Comparison of ENCODE assay signal across 3 cellular contexts in the genomic region with DNA sequence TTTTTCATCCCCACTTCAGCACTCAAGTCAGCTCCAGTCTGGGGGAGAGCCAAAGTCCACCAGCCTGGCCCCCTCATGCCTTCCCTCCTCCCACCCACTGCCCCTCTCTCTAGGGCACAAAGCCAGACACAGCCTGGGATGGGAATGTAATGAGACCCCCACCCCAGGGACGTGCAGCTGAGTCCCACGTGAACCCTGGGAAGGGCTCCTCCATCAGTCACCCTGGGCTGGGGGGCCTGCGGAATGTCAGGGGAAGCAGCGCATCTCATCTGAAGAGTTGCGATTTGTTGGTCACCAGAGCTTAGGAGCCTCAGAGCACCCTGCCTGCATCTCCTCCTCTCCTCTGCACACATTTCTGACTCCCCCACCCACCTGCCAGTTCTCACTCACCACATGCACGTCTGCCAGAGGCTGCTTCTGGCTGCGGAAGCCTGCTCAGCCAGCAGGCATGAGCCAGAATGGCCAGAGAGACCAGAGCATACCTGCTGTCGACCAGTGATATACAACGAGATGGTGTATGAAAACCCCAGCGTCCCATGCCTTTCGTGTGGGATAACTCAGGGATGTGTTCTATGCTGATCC.
TF ChIP-seq lines count a peak whose summit lies in the region.

No MANE protein-coding gene starts in this region.

TF ChIP-seq in HepG2, 621 proteins besides CTCF, POLR2A, EP300 and RAD21:
- TF ChIP-seq NRL (CRISPR knock-in tag; IDR thresholded peaks at IDR 0.05; ENCODE audit: borderline replicate concordance) (0 out of 2 replicates have a peak, but pooled peaks have one; percentile 76), HDAC1 (CRISPR knock-in tag; IDR thresholded peaks at IDR 0.05) (no peak), HES4 (CRISPR knock-in tag; IDR thresholded peaks at IDR 0.05; ENCODE audit: borderline replicate concordance) (peak; percentile 46; the same call in 1 of the 2 replicates), ZNF446 (CRISPR knock-in tag; IDR thresholded peaks at IDR 0.05) (no peak)
- TF ChIP-seq, protein P1, sequence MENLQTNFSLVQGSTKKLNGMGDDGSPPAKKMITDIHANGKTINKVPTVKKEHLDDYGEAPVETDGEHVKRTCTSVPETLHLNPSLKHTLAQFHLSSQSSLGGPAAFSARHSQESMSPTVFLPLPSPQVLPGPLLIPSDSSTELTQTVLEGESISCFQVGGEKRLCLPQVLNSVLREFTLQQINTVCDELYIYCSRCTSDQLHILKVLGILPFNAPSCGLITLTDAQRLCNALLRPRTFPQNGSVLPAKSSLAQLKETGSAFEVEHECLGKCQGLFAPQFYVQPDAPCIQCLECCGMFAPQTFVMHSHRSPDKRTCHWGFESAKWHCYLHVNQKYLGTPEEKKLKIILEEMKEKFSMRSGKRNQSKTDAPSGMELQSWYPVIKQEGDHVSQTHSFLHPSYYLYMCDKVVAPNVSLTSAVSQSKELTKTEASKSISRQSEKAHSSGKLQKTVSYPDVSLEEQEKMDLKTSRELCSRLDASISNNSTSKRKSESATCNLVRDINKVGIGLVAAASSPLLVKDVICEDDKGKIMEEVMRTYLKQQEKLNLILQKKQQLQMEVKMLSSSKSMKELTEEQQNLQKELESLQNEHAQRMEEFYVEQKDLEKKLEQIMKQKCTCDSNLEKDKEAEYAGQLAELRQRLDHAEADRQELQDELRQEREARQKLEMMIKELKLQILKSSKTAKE (CRISPR knock-in tag; IDR thresholded peaks at IDR 0.05; ENCODE audit: borderline replicate concordance): peak; percentile 11; the same call in 1 of the 2 replicates
- TF ChIP-seq, protein P2, sequence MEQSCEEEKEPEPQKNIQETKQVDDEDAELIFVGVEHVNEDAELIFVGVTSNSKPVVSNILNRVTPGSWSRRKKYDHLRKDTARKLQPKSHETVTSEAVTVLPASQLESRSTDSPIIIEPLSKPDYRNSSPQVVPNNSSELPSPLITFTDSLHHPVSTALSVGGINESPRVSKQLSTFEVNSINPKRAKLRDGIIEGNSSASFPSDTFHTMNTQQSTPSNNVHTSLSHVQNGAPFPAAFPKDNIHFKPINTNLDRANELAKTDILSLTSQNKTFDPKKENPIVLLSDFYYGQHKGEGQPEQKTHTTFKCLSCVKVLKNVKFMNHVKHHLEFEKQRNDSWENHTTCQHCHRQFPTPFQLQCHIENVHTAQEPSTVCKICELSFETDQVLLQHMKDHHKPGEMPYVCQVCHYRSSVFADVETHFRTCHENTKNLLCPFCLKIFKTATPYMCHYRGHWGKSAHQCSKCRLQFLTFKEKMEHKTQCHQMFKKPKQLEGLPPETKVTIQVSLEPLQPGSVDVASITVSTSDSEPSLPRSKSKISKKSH (CRISPR knock-in tag; IDR thresholded peaks at IDR 0.05; ENCODE audit: borderline replicate concordance): 0 out of 2 replicates have a peak, but pooled peaks have one; percentile 54

TF ChIP-seq in HCT116, 20 proteins besides CTCF, POLR2A, EP300 and RAD21:
- TF ChIP-seq CBX3 (IDR thresholded peaks at IDR 0.05; ENCODE audit: low read depth) (no peak), JUND (IDR thresholded peaks at IDR 0.05) (no peak)
- TF ChIP-seq, protein P3, sequence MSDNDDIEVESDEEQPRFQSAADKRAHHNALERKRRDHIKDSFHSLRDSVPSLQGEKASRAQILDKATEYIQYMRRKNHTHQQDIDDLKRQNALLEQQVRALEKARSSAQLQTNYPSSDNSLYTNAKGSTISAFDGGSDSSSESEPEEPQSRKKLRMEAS (IDR thresholded peaks at IDR 0.05): no peak
- TF ChIP-seq, protein P4, sequence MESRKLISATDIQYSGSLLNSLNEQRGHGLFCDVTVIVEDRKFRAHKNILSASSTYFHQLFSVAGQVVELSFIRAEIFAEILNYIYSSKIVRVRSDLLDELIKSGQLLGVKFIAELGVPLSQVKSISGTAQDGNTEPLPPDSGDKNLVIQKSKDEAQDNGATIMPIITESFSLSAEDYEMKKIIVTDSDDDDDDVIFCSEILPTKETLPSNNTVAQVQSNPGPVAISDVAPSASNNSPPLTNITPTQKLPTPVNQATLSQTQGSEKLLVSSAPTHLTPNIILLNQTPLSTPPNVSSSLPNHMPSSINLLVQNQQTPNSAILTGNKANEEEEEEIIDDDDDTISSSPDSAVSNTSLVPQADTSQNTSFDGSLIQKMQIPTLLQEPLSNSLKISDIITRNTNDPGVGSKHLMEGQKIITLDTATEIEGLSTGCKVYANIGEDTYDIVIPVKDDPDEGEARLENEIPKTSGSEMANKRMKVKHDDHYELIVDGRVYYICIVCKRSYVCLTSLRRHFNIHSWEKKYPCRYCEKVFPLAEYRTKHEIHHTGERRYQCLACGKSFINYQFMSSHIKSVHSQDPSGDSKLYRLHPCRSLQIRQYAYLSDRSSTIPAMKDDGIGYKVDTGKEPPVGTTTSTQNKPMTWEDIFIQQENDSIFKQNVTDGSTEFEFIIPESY (IDR thresholded peaks at IDR 0.05; ENCODE audit: extremely low read depth, insufficient replicate concordance, low read length): no peak
TF ChIP-seq in HCT116: peak in this region for 0.

TF ChIP-seq in SK-N-SH, 30 proteins besides CTCF, POLR2A, EP300 and RAD21:
- TF ChIP-seq, protein P5, sequence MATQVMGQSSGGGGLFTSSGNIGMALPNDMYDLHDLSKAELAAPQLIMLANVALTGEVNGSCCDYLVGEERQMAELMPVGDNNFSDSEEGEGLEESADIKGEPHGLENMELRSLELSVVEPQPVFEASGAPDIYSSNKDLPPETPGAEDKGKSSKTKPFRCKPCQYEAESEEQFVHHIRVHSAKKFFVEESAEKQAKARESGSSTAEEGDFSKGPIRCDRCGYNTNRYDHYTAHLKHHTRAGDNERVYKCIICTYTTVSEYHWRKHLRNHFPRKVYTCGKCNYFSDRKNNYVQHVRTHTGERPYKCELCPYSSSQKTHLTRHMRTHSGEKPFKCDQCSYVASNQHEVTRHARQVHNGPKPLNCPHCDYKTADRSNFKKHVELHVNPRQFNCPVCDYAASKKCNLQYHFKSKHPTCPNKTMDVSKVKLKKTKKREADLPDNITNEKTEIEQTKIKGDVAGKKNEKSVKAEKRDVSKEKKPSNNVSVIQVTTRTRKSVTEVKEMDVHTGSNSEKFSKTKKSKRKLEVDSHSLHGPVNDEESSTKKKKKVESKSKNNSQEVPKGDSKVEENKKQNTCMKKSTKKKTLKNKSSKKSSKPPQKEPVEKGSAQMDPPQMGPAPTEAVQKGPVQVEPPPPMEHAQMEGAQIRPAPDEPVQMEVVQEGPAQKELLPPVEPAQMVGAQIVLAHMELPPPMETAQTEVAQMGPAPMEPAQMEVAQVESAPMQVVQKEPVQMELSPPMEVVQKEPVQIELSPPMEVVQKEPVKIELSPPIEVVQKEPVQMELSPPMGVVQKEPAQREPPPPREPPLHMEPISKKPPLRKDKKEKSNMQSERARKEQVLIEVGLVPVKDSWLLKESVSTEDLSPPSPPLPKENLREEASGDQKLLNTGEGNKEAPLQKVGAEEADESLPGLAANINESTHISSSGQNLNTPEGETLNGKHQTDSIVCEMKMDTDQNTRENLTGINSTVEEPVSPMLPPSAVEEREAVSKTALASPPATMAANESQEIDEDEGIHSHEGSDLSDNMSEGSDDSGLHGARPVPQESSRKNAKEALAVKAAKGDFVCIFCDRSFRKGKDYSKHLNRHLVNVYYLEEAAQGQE (IDR thresholded peaks at IDR 0.05; ENCODE audit: low read depth, low read length): no peak
- TF ChIP-seq, protein P3 (IDR thresholded peaks at IDR 0.05; ENCODE audit: low read depth): no peak
- TF ChIP-seq FOXJ3 (CRISPR knock-in tag; IDR thresholded peaks at IDR 0.05) (no peak), NRF1 (IDR thresholded peaks at IDR 0.05; ENCODE audit: low read depth, low read length) (no peak), YY1 (IDR thresholded peaks at IDR 0.05; ENCODE audit: low read depth) (no peak), TCF12 (IDR thresholded peaks at IDR 0.05) (no peak), ELF1 (IDR thresholded peaks at IDR 0.05) (no peak), SMC3 (IDR thresholded peaks at IDR 0.05; ENCODE audit: low read depth, low read length) (no peak), CHD2 (IDR thresholded peaks at IDR 0.05; ENCODE audit: low read length, partially characterized antibody) (no peak), POLR2AphosphoS5 (IDR thresholded peaks at IDR 0.05; ENCODE audit: low read depth, low read length) (no peak)
- TF ChIP-seq, protein P4 (IDR thresholded peaks at IDR 0.05; ENCODE audit: borderline replicate concordance, low read depth): no peak
- TF ChIP-seq, protein P6, sequence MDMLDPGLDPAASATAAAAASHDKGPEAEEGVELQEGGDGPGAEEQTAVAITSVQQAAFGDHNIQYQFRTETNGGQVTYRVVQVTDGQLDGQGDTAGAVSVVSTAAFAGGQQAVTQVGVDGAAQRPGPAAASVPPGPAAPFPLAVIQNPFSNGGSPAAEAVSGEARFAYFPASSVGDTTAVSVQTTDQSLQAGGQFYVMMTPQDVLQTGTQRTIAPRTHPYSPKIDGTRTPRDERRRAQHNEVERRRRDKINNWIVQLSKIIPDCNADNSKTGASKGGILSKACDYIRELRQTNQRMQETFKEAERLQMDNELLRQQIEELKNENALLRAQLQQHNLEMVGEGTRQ (IDR thresholded peaks at IDR 0.05; ENCODE audit: borderline replicate concordance, low read depth, low read length): no peak
- TF ChIP-seq, protein P7, sequence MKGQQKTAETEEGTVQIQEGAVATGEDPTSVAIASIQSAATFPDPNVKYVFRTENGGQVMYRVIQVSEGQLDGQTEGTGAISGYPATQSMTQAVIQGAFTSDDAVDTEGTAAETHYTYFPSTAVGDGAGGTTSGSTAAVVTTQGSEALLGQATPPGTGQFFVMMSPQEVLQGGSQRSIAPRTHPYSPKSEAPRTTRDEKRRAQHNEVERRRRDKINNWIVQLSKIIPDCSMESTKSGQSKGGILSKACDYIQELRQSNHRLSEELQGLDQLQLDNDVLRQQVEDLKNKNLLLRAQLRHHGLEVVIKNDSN (IDR thresholded peaks at IDR 0.05; ENCODE audit: borderline replicate concordance, low read depth): no peak
